ENCODE assay signal across 16 cellular contexts in genomic region chr6:1724124-1724523, GRCh38.
DNase-seq lines count a peak whose midpoint lies in the region; TF ChIP-seq lines count a peak whose summit lies in the region.
"Had no signal": no experiment of that assay in that cellular context is flagged by ENCODE, and none has a peak within 500 bp of the region (broad histone marks: within the 10 kb centered on the region; RNA-seq: fewer than 3 reads in every experiment).

No MANE protein-coding gene starts in this region.

- H3K4me1 ChIP-seq in HUES6 (ENCODE audit: control insufficient read depth, insufficient read depth, low read length) (peaks cover 41% of the 10 kb centered on the region), spleen (peaks cover 0 to 12% (median 0%) of the 10 kb centered on the region in 6 donors)

- H3K36me3 ChIP-seq in HUES6 (ENCODE audit: control insufficient read depth, insufficient read depth, low read length), result no peaks in the 10 kb centered on the region
- peaks cover 0 to 19% (median 0%) of the 10 kb centered on the region in 6 donors for H3K36me3 ChIP-seq in spleen
- H3K36me3 ChIP-seq: lower lobe of right lung had no signal

- H3K27ac ChIP-seq in HUES6 (ENCODE audit: low read depth, low read length) (no peak overlapping the region), spleen (peak overlapping the region in 7 of 8 donors; percentile 63 to 81 (median 71))
- H3K27ac ChIP-seq: C4-2B, lower lobe of right lung, VCaP had no signal

- peak overlapping the region; percentile 34 for H3K9ac ChIP-seq in HUES6 (ENCODE audit: low read length)
- H3K9ac ChIP-seq: SK-N-SH had no signal

- peak; percentile 45 for DNase-seq in NCI-H2196 (lab: John Stamatoyannopoulos, UW; ENCODE audit: unreplicated experiment)
- DNase-seq in dermis blood vessel endothelial cell, result peak; percentile 1
- DNase-seq in spleen, result no peak
- DNase-seq in HuH-7.5 (ENCODE audit: low spot score), result no peak
- DNase-seq in NOMO-1 treated with DMSO at 0.1 percent for 48 hours (lab: John Stamatoyannopoulos, UW; ENCODE audit: unreplicated experiment), result no peak
- DNase-seq in germinal center (ENCODE audit: low spot score), result no peak
- DNase-seq in D341Med (ENCODE audit: low spot score), result no peak
- DNase-seq: activated CD8-positive, alpha-beta memory T cell treated with anti-CD3 and anti-CD28 coated beads, Interleukin-2, amount 50 U/mL, for 4 hours; activated naive CD4-positive, alpha-beta T cell treated with anti-CD3 and anti-CD28 coated beads, Interleukin-2, amount 10 ng/mL, durations not matched to agents 7 days and 5 days; SK-N-SH; stimulated activated CD4-positive, alpha-beta T cell treated with anti-CD3 and anti-CD28 coated beads, Interleukin-4, amount 100 ng/mL, for 4 hours; stimulated activated naive B cell treated with anti-CD40 and anti-IgM and Interleukin-4, amounts not matched to agents 10 μg/mL and 1 μg/mL and 100 μg/mL, for 72 hours had no signal

- H3K4me3 ChIP-seq in HUES6 (ENCODE audit: low read depth, low read length) (no peak overlapping the region), spleen (no peak overlapping the region)
- H3K4me3 ChIP-seq: lower lobe of right lung had no signal

- H3K9me3 ChIP-seq in HUES6 (ENCODE audit: control insufficient read depth, insufficient read depth, low read depth, low read length), result no peaks in the 10 kb centered on the region
- no peaks in the 10 kb centered on the region for H3K9me3 ChIP-seq in spleen
- H3K9me3 ChIP-seq: lower lobe of right lung, SK-N-SH had no signal

- 68 to 84% (median 79%) methylated on average over 9 of the region's 9 CpGs for WGBS in spleen, 5 donors

- TF ChIP-seq CTCF in spleen (IDR thresholded peaks at IDR 0.05 in 8 of 11, conservative IDR thresholded peaks at IDR 0.05 in 3 of 11), result no peak

- H3K27me3 ChIP-seq in HUES6 (ENCODE audit: control insufficient read depth, insufficient read depth, low read length) (no peaks in the 10 kb centered on the region), spleen (replicated peaks in 1 of 7) (no peaks in the 10 kb centered on the region)

- TF ChIP-seq POLR2A in spleen (IDR thresholded peaks at IDR 0.05), result no peak

- intact Hi-C loops in spleen (cut with DNase I; ENCODE audit: low total_unique reads), result no loop called here

Comparison
In these comparisons a context has a peak if more than half of its experiments do, and no peak if none do; other contexts are left out.
1. DNase-seq: peak in NCI-H2196 (single experiment) and dermis blood vessel endothelial cell (single experiment); none in spleen (single experiment), HuH-7.5 (single experiment), NOMO-1 treated with DMSO at 0.1 percent for 48 hours (single experiment), germinal center (single experiment) and D341Med (single experiment).